ENCODE assay signal across 29 cellular contexts in the genomic region with DNA sequence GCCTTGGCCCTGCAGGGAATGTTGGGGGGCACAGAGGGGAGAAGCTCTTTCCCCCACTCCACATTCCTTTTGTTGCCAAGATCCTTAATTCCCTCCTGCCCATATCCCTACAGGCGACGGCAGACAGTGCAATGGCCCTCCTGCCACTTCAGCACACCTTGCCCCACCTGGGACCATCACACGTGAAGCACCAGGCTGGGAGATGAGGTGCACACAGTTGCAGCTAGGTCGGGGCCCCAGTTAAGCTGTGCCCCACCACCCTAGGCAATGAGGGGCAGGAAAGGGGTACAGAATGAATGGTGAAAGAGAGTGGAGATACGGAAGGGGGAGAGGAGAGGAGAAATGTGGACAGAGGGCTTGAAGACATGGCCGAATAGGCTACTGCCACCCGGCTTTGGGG. TPM values are rescaled to one million over a fixed set of nuclear protein-coding genes. Genes with fewer than 3 reads are reported as not detected.
"Had no signal": no experiment of that assay in that cellular context is flagged by ENCODE, and none has a peak within 500 bp of the region (broad histone marks: within the 10 kb centered on the region; RNA-seq: fewer than 3 reads in every experiment).

No MANE protein-coding gene starts in this region.

- ATAC-seq: stimulated activated effector memory CD8-positive, alpha-beta T cell treated with anti-CD3 and anti-CD28 coated beads, Interleukin-12 subunit alpha, Interleukin-12 subunit beta, amount 100 ng/mL, for 72 hours; stimulated activated memory B cell treated with anti-CD40 and anti-IgM and Interleukin-4, amounts not matched to agents 10 μg/mL and 1 μg/mL and 100 μg/mL, for 72 hours; stimulated activated naive B cell treated with anti-CD40 and anti-IgM and Interleukin-4, amounts not matched to agents 10 μg/mL and 1 μg/mL and 100 μg/mL, for 72 hours; stimulated activated naive CD8-positive, alpha-beta T cell treated with anti-CD3 and anti-CD28 coated beads, Interleukin-15, amount 100 ng/mL, for 72 hours; stimulated activated naive CD8-positive, alpha-beta T cell treated with anti-CD3 and anti-CD28 coated beads, Interleukin-15, Interleukin-2, amounts not matched to agents 100 U/mL and 50 U/mL, for 24 hours; upper lobe of right lung had no signal

- H3K4me1 Mint-ChIP-seq: stimulated activated effector memory CD8-positive, alpha-beta T cell treated with anti-CD3 and anti-CD28 coated beads, Interleukin-12 subunit alpha, Interleukin-12 subunit beta, amount 100 ng/mL, for 72 hours; stimulated activated memory B cell treated with anti-CD40 and anti-IgM and Interleukin-4, amounts not matched to agents 10 μg/mL and 1 μg/mL and 100 μg/mL, for 72 hours; stimulated activated naive B cell treated with anti-CD40 and anti-IgM and Interleukin-4, amounts not matched to agents 10 μg/mL and 1 μg/mL and 100 μg/mL, for 72 hours; stimulated activated naive CD8-positive, alpha-beta T cell treated with anti-CD3 and anti-CD28 coated beads, Interleukin-15, amount 100 ng/mL, for 72 hours had no signal

- H3K9me3 ChIP-seq: suprapubic skin, testis, thoracic aorta, thyroid gland, tibial nerve, transverse colon, upper lobe of left lung, upper lobe of right lung, uterus, vagina had no signal

- H3K27ac ChIP-seq: stomach, suprapubic skin, testis, thoracic aorta, thyroid gland, tibial artery, tibial nerve, transverse colon, upper lobe of left lung, upper lobe of right lung, uterus, vagina had no signal

- H3K27me3 Mint-ChIP-seq: stimulated activated naive CD8-positive, alpha-beta T cell treated with anti-CD3 and anti-CD28 coated beads, Interleukin-15, Interleukin-2, amounts not matched to agents 100 ng/mL and 50 ng/mL, for 24 hours; type B pancreatic cell had no signal

- H3K4me3 Mint-ChIP-seq: stimulated activated effector memory CD8-positive, alpha-beta T cell treated with anti-CD3 and anti-CD28 coated beads, Interleukin-12 subunit alpha, Interleukin-12 subunit beta, amount 100 ng/mL, for 72 hours; stimulated activated memory B cell treated with anti-CD40 and anti-IgM and Interleukin-4, amounts not matched to agents 10 μg/mL and 1 μg/mL and 100 μg/mL, for 72 hours; stimulated activated naive B cell treated with anti-CD40 and anti-IgM and Interleukin-4, amounts not matched to agents 10 μg/mL and 1 μg/mL and 100 μg/mL, for 72 hours; stimulated activated naive CD8-positive, alpha-beta T cell treated with anti-CD3 and anti-CD28 coated beads, Interleukin-15, amount 100 ng/mL, for 72 hours; stimulated activated naive CD8-positive, alpha-beta T cell treated with anti-CD3 and anti-CD28 coated beads, Interleukin-15, Interleukin-2, amounts not matched to agents 100 ng/mL and 50 ng/mL, for 24 hours; type B pancreatic cell had no signal

- H3K36me3 ChIP-seq: stomach, suprapubic skin, thoracic aorta, thyroid gland, tibial artery, tibial nerve, transverse colon, upper lobe of left lung, upper lobe of right lung, uterus, vagina had no signal

- H3K27ac Mint-ChIP-seq: stimulated activated effector memory CD8-positive, alpha-beta T cell treated with anti-CD3 and anti-CD28 coated beads, Interleukin-12 subunit alpha, Interleukin-12 subunit beta, amount 100 ng/mL, for 72 hours; stimulated activated memory B cell treated with anti-CD40 and anti-IgM and Interleukin-4, amounts not matched to agents 10 μg/mL and 1 μg/mL and 100 μg/mL, for 72 hours; stimulated activated naive B cell treated with anti-CD40 and anti-IgM and Interleukin-4, amounts not matched to agents 10 μg/mL and 1 μg/mL and 100 μg/mL, for 72 hours; stimulated activated naive CD8-positive, alpha-beta T cell treated with anti-CD3 and anti-CD28 coated beads, Interleukin-15, amount 100 ng/mL, for 72 hours; stimulated activated naive CD8-positive, alpha-beta T cell treated with anti-CD3 and anti-CD28 coated beads, Interleukin-15, Interleukin-2, amounts not matched to agents 100 ng/mL and 50 ng/mL, for 24 hours; type B pancreatic cell had no signal

- H3K27me3 ChIP-seq: suprapubic skin, testis, thyroid gland, tibial artery, transverse colon, upper lobe of right lung, uterus, vagina had no signal

- H3K4me1 ChIP-seq: stomach, suprapubic skin, testis, tibial artery, tibial nerve, transverse colon, upper lobe of left lung, upper lobe of right lung, uterus, vagina had no signal

- H3K9me3 Mint-ChIP-seq: stimulated activated effector memory CD8-positive, alpha-beta T cell treated with anti-CD3 and anti-CD28 coated beads, Interleukin-12 subunit alpha, Interleukin-12 subunit beta, amount 100 ng/mL, for 72 hours; stimulated activated memory B cell treated with anti-CD40 and anti-IgM and Interleukin-4, amounts not matched to agents 10 μg/mL and 1 μg/mL and 100 μg/mL, for 72 hours; stimulated activated naive B cell treated with anti-CD40 and anti-IgM and Interleukin-4, amounts not matched to agents 10 μg/mL and 1 μg/mL and 100 μg/mL, for 72 hours; stimulated activated naive CD8-positive, alpha-beta T cell treated with anti-CD3 and anti-CD28 coated beads, Interleukin-15, amount 100 ng/mL, for 72 hours; stimulated activated naive CD8-positive, alpha-beta T cell treated with anti-CD3 and anti-CD28 coated beads, Interleukin-15, Interleukin-2, amounts not matched to agents 100 ng/mL and 50 ng/mL, for 24 hours; type B pancreatic cell had no signal

- H3K4me3 ChIP-seq: stomach, suprapubic skin, testis, thoracic aorta, thyroid gland, tibial artery, tibial nerve, transverse colon, upper lobe of left lung, upper lobe of right lung, uterus, vagina had no signal

- DNase-seq: stimulated activated CD4-positive, alpha-beta T cell treated with anti-CD3 and anti-CD28 coated beads, Interleukin-2, amount 100 ng/mL, for 48 hours; stimulated activated CD4-positive, alpha-beta T cell treated with anti-CD3 and anti-CD28 coated beads, Interleukin-4, amount 100 ng/mL, for 1 hour; stimulated activated CD4-positive, alpha-beta T cell treated with anti-CD3 and anti-CD28 coated beads, Interleukin-4, amount 100 ng/mL, for 24 hours; stimulated activated CD4-positive, alpha-beta T cell treated with anti-CD3 and anti-CD28 coated beads, Interleukin-4, amount 100 ng/mL, for 4 hours; stimulated activated CD8-positive, alpha-beta memory T cell treated with anti-CD3 and anti-CD28 coated beads, Interleukin-4, amount 100 ng/mL, for 48 hours; stimulated activated naive B cell treated with anti-CD40 and anti-IgM and Interleukin-4, amounts not matched to agents 10 μg/mL and 1 μg/mL and 100 μg/mL, for 72 hours; stimulated activated naive CD4-positive, alpha-beta T cell; stimulated activated naive CD4-positive, alpha-beta T cell treated with Interleukin-2 at 50 U/mL for 16 hours; stimulated activated naive CD8-positive, alpha-beta T cell treated with anti-CD3 and anti-CD28 coated beads, Interleukin-15, amount 100 ng/mL, for 72 hours; stimulated activated naive CD8-positive, alpha-beta T cell treated with anti-CD3 and anti-CD28 coated beads, Interleukin-15, Interleukin-2, amounts not matched to agents 100 U/mL and 50 U/mL, for 24 hours; stomach; substantia nigra; testis; thyroid gland; tibial artery; transverse colon; trophoblast cell; upper lobe of left lung; upper lobe of right lung; uterus had no signal

- H3K36me3 Mint-ChIP-seq: stimulated activated effector memory CD8-positive, alpha-beta T cell treated with anti-CD3 and anti-CD28 coated beads, Interleukin-12 subunit alpha, Interleukin-12 subunit beta, amount 100 ng/mL, for 72 hours; stimulated activated memory B cell treated with anti-CD40 and anti-IgM and Interleukin-4, amounts not matched to agents 10 μg/mL and 1 μg/mL and 100 μg/mL, for 72 hours; stimulated activated naive B cell treated with anti-CD40 and anti-IgM and Interleukin-4, amounts not matched to agents 10 μg/mL and 1 μg/mL and 100 μg/mL, for 72 hours; type B pancreatic cell had no signal

RNA-seq across cellular contexts. Expression of a gene that starts 26.2 kb away (rescaled TPM):
- total RNA-seq: subcutaneous adipose tissue, thoracic aorta, upper lobe of right lung had no signal
